Comparison of ENCODE assay signal across 16 cellular contexts in genomic region chr7:35565927-35566326, GRCh38.
DNase-seq lines count a peak whose midpoint lies in the region; ATAC-seq and TF ChIP-seq lines count a peak whose summit lies in the region.
"Had no signal": no experiment of that assay in that cellular context is flagged by ENCODE, and none has a peak within 500 bp of the region (broad histone marks: within the 10 kb centered on the region; RNA-seq: fewer than 3 reads in every experiment).

No MANE protein-coding gene starts in this region.

- no peak for ATAC-seq in GM21360 (IDR thresholded peaks at IDR 0.05; ENCODE audit: unreplicated experiment)

- BruUV-seq in Calu3 (replicated peaks; lab: Mats Ljungman, UMichigan) = no TSS peak

- H3K27me3 Mint-ChIP-seq in Calu3 (ENCODE audit: unreplicated experiment) = peaks cover 84% of the 10 kb centered on the region
- no peaks in the 10 kb centered on the region for H3K27me3 Mint-ChIP-seq in activated naive CD4-positive, alpha-beta T cell treated with anti-CD3 and anti-CD28 coated beads for 36 hours (ENCODE audit: low read depth)

- H3K36me3 Mint-ChIP-seq in Calu3 (ENCODE audit: insufficient read depth, unreplicated experiment) = no peaks in the 10 kb centered on the region
- H3K36me3 Mint-ChIP-seq in activated naive CD4-positive, alpha-beta T cell treated with anti-CD3 and anti-CD28 coated beads for 36 hours (ENCODE audit: low read depth) = no peaks in the 10 kb centered on the region

- H3K4me3 Mint-ChIP-seq in Calu3 (ENCODE audit: low read depth, unreplicated experiment) = no peak overlapping the region
- H3K4me3 Mint-ChIP-seq in activated naive CD4-positive, alpha-beta T cell treated with anti-CD3 and anti-CD28 coated beads for 36 hours = no peak overlapping the region
- H3K4me3 Mint-ChIP-seq: neural crest cell had no signal

- no peak overlapping the region for H3K27ac Mint-ChIP-seq in Calu3 (ENCODE audit: unreplicated experiment)
- H3K27ac Mint-ChIP-seq in activated naive CD4-positive, alpha-beta T cell treated with anti-CD3 and anti-CD28 coated beads for 36 hours = no peak overlapping the region

- peaks cover 2% of the 10 kb centered on the region for H3K9me3 Mint-ChIP-seq in Calu3 (ENCODE audit: low read depth, unreplicated experiment)
- H3K9me3 Mint-ChIP-seq in activated naive CD4-positive, alpha-beta T cell treated with anti-CD3 and anti-CD28 coated beads for 36 hours = no peaks in the 10 kb centered on the region

- H3K4me3 ChIP-seq in HFF-Myc (replicated peaks; ENCODE audit: low read depth, low read length) = no peak overlapping the region
- H3K4me3 ChIP-seq: PC-9 had no signal

- intact Hi-C loops in Calu3 (cut with micrococcal nuclease; ENCODE audit: unreplicated experiment) = no loop called here
- intact Hi-C loops in activated naive CD4-positive, alpha-beta T cell treated with anti-CD3 and anti-CD28 coated beads for 36 hours (cut with micrococcal nuclease) = no loop called here

- CTCF ChIA-PET in Calu3 (lab: Charles Lee) = interaction anchor here (0.8 kb wide), 1 partner anchor 43 kb away, joined by 3 read pairs; no protein-coding TSS in a partner anchor
- CTCF ChIA-PET in activated naive CD4-positive, alpha-beta T cell treated with anti-CD3 and anti-CD28 coated beads for 36 hours (lab: Charles Lee) = no interaction called here

- DNase-seq in Calu3 (peak; percentile 52), HFF-Myc (ENCODE audit: extremely low read depth, low read depth) (peak; percentile 42), NCI-H510A (lab: John Stamatoyannopoulos, UW) (peak; percentile 8), dermis blood vessel endothelial cell (peak; percentile 4), NCI-H2227 (lab: John Stamatoyannopoulos, UW; ENCODE audit: unreplicated experiment) (no peak)
- DNase-seq in activated naive CD4-positive, alpha-beta T cell treated with anti-CD3 and anti-CD28 coated beads for 36 hours = no peak
- DNase-seq: activated CD4-positive, alpha-beta T cell treated with anti-CD3 and anti-CD28 coated beads for 48 hours; activated CD8-positive, alpha-beta memory T cell treated with anti-CD3 and anti-CD28 coated beads, Interleukin-2, amount 50 U/mL, for 48 hours; activated gamma-delta T cell treated with Interleukin-2 at 50 U/mL for 16 hours; AML-193; anterior cingulate cortex; NCI-H1092 treated with DMSO at 0.1 percent for 48 hours; NCI-H526; PC-9 had no signal

- peaks cover 10% of the 10 kb centered on the region for H3K4me1 Mint-ChIP-seq in Calu3 (ENCODE audit: low read depth, unreplicated experiment)
- H3K4me1 Mint-ChIP-seq in activated naive CD4-positive, alpha-beta T cell treated with anti-CD3 and anti-CD28 coated beads for 36 hours (ENCODE audit: low read depth) = no peaks in the 10 kb centered on the region
- H3K4me1 Mint-ChIP-seq: neural crest cell had no signal

- TF ChIP-seq CTCF in Calu3 (IDR thresholded peaks at IDR 0.05; ENCODE audit: unreplicated experiment) (no peak), HFF-Myc (IDR thresholded peaks at IDR 0.05; ENCODE audit: low read depth, low read length, missing control alignments) (no peak)

Comparison
In these comparisons a context has a peak if more than half of its experiments do, and no peak if none do; other contexts are left out.
1. DNase-seq: peak in Calu3 (single experiment), HFF-Myc (single experiment), NCI-H510A (single experiment) and dermis blood vessel endothelial cell (single experiment); none in activated naive CD4-positive, alpha-beta T cell treated with anti-CD3 and anti-CD28 coated beads for 36 hours (single experiment) and NCI-H2227 (single experiment).